In genomic region chr5:139639619-139640431, GRCh38 we compare ENCODE assay signal across 11 cellular contexts. TPM values are rescaled to one million over a fixed set of nuclear protein-coding genes. Genes with fewer than 3 reads are reported as not detected.
DNase-seq lines count a peak whose midpoint lies in the region; ATAC-seq, FAIRE-seq and TF ChIP-seq lines count a peak whose summit lies in the region.
"Had no signal": no experiment of that assay in that cellular context is flagged by ENCODE, and none has a peak within 500 bp of the region (broad histone marks: within the 10 kb centered on the region; RNA-seq: fewer than 3 reads in every experiment).

No MANE protein-coding gene starts in this region.

- no peaks in the 10 kb centered on the region for H3K27me3 ChIP-seq in liver (ENCODE audit: control insufficient read depth in 4 of 4, insufficient read depth in 4 of 4, low read length in 3 of 4)
- H3K27me3 ChIP-seq in vagina = no peaks in the 10 kb centered on the region
- H3K27me3 ChIP-seq: ovary had no signal

- H3K4me3 ChIP-seq in liver (ENCODE audit: low read depth in 1 of 3, low read length in 3 of 3) (no peak overlapping the region), vagina (no peak overlapping the region)
- H3K4me3 ChIP-seq: ovary had no signal

- TF ChIP-seq CTCF in liver (IDR thresholded peaks at IDR 0.05; ENCODE audit: low read depth, low read length, missing input control) (no peak), vagina (IDR thresholded peaks at IDR 0.05) (no peak)

- DNase-seq in stimulated activated CD4-positive, alpha-beta T cell treated with anti-CD3 and anti-CD28 coated beads, Interleukin-15, amount 100 ng/mL, for 24 hours = peak; percentile 7
- DNase-seq in stimulated activated CD4-positive, alpha-beta T cell treated with anti-CD3 and anti-CD28 coated beads, Interleukin-12 subunit alpha, Interleukin-12 subunit beta, amount 100 ng/mL, for 4 hours = no peak
- DNase-seq in activated CD8-positive, alpha-beta memory T cell treated with anti-CD3 and anti-CD28 coated beads, Interleukin-2, amount 50 U/mL, for 4 hours = peak; percentile 8
- DNase-seq in vagina (ENCODE audit: extremely low spot score in 2 of 2) = no peak
- DNase-seq in HTR-8/SVneo (ENCODE audit: insufficient read length, low spot score) = no peak
- DNase-seq: DMS79 treated with DMSO at 0.1 percent for 48 hours, foreskin melanocyte had no signal

- FAIRE-seq in HTR-8/SVneo (lab: Jason Lieb, UNC) = no peak

- H3K9me3 ChIP-seq in liver (ENCODE audit: control insufficient read depth in 4 of 4, low read length in 3 of 4) (no peaks in the 10 kb centered on the region), vagina (no peaks in the 10 kb centered on the region)
- H3K9me3 ChIP-seq: ovary had no signal

- 67% methylated on average over 11 of the region's 11 CpGs for WGBS in liver

- H3K4me1 ChIP-seq in liver (ENCODE audit: control insufficient read depth in 4 of 4, insufficient read depth in 4 of 4, low read length in 3 of 4) (peaks cover 42 to 81% (median 70%) of the 10 kb centered on the region in 4 donors), vagina (peaks cover 70% of the 10 kb centered on the region)

- no peaks in the 10 kb centered on the region for H3K36me3 ChIP-seq in liver (ENCODE audit: control insufficient read depth in 4 of 4, insufficient read depth in 3 of 4, low read depth in 1 of 4, low read length in 3 of 4)
- H3K36me3 ChIP-seq in vagina = no peaks in the 10 kb centered on the region
- H3K36me3 ChIP-seq: ovary had no signal

- peak overlapping the region; percentile 34 to 99 for H3K27ac ChIP-seq in liver (ENCODE audit: low read depth in 1 of 2, low read length in 2 of 2)
- H3K27ac ChIP-seq in vagina = peak overlapping the region; percentile 91
- H3K27ac ChIP-seq: ovary had no signal

- ATAC-seq in GM19035 (IDR thresholded peaks at IDR 0.05; ENCODE audit: unreplicated experiment) (no peak), GM21515 (IDR thresholded peaks at IDR 0.05; ENCODE audit: unreplicated experiment) (no peak)

- no peak for TF ChIP-seq POLR2A in vagina (IDR thresholded peaks at IDR 0.05)

- intact Hi-C loops in vagina (cut with DNase I) = loop anchor here (5.0 kb wide), 1 partner anchor 47 kb away; no protein-coding TSS in a partner anchor

- no peak overlapping the region for H3K9ac ChIP-seq in liver (ENCODE audit: low read depth in 1 of 2, low read length in 2 of 2)

- no peak for TF ChIP-seq RAD21 in liver (IDR thresholded peaks at IDR 0.05)

TF ChIP-seq in liver, 16 proteins besides CTCF, POLR2A, EP300 and RAD21:
- peak in 1 of 2 donors; percentile 18 for TF ChIP-seq RXRA (IDR thresholded peaks at IDR 0.05)
- TF ChIP-seq, protein P1, sequence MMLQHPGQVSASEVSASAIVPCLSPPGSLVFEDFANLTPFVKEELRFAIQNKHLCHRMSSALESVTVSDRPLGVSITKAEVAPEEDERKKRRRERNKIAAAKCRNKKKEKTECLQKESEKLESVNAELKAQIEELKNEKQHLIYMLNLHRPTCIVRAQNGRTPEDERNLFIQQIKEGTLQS (IDR thresholded peaks at IDR 0.05) = no peak
- no peak for TF ChIP-seq YY1 (IDR thresholded peaks at IDR 0.05)
- TF ChIP-seq HNF4G (IDR thresholded peaks at IDR 0.05) = no peak
- no peak for TF ChIP-seq ZBTB33 (IDR thresholded peaks at IDR 0.05)
- no peak for TF ChIP-seq FOXA2 (IDR thresholded peaks at IDR 0.05)

RNA-seq across cellular contexts. Expression of gene CXXC5, which starts 8.3 kb away (rescaled TPM):
- total RNA-seq in liver (10 to 100 TPM; 59.1 to 78.6 TPM), vagina (51.8 TPM)
- polyA plus RNA-seq in liver = 10 to 100 TPM; 40.6 to 70.0 TPM

Comparison
In these comparisons a context has a peak if more than half of its experiments do, and no peak if none do; other contexts are left out.
1. DNase-seq: peak in stimulated activated CD4-positive, alpha-beta T cell treated with anti-CD3 and anti-CD28 coated beads, Interleukin-15, amount 100 ng/mL, for 24 hours (single experiment) and activated CD8-positive, alpha-beta memory T cell treated with anti-CD3 and anti-CD28 coated beads, Interleukin-2, amount 50 U/mL, for 4 hours (single experiment); none in stimulated activated CD4-positive, alpha-beta T cell treated with anti-CD3 and anti-CD28 coated beads, Interleukin-12 subunit alpha, Interleukin-12 subunit beta, amount 100 ng/mL, for 4 hours (single experiment), vagina (0 of 2) and HTR-8/SVneo (single experiment).